ENCODE assay signal across 14 cellular contexts in genomic region chr5:67404261-67405100, GRCh38.
DNase-seq lines count a peak whose midpoint lies in the region; ATAC-seq, FAIRE-seq and TF ChIP-seq lines count a peak whose summit lies in the region.
"Had no signal": no experiment of that assay in that cellular context is flagged by ENCODE, and none has a peak within 500 bp of the region (broad histone marks: within the 10 kb centered on the region; RNA-seq: fewer than 3 reads in every experiment).

No MANE protein-coding gene starts in this region.

- TF ChIP-seq CTCF in epithelial cell of esophagus (IDR thresholded peaks at IDR 0.05; ENCODE audit: insufficient read depth, low read depth, low read length, missing control alignments): no peak

- H3K9me3 Mint-ChIP-seq in T-cell: no peaks in the 10 kb centered on the region
- H3K9me3 Mint-ChIP-seq: memory B cell had no signal

- POLR2A ChIA-PET in T-cell (lab: Charles Lee): no interaction called here

- ATAC-seq in T-cell (replicated peaks in 1 of 4): no peak
- ATAC-seq in GM18873 (IDR thresholded peaks at IDR 0.05; ENCODE audit: low FRiP score, unreplicated experiment): no peak
- ATAC-seq in HG02623 (IDR thresholded peaks at IDR 0.05; ENCODE audit: unreplicated experiment): no peak

- H3K27ac Mint-ChIP-seq in T-cell: no peak overlapping the region
- H3K27ac Mint-ChIP-seq: memory B cell had no signal

- DNase-seq in GM12892 (ENCODE audit: insufficient read length) (no peak), NCI-H748 treated with DMSO at 0.1 percent for 48 hours (lab: John Stamatoyannopoulos, UW) (peak; percentile 39), epithelial cell of esophagus (ENCODE audit: low read depth) (peak; percentile 84), pulmonary artery endothelial cell (ENCODE audit: low read depth, low spot score) (peak; percentile 41), T-cell (no peak), DMS 273 (lab: John Stamatoyannopoulos, UW; ENCODE audit: unreplicated experiment) (no peak)
- DNase-seq: NCI-H1105 treated with DMSO at 0.1 percent for 48 hours; occipital lobe; stimulated activated CD8-positive, alpha-beta memory T cell treated with anti-CD3 and anti-CD28 coated beads, Interleukin-4, amount 100 ng/mL, for 48 hours; SW 1271; upper lobe of left lung had no signal

- H3K36me3 Mint-ChIP-seq in T-cell: no peaks in the 10 kb centered on the region
- H3K36me3 Mint-ChIP-seq: memory B cell had no signal

- H3K27me3 Mint-ChIP-seq in T-cell: peaks cover 5 to 7% of the 10 kb centered on the region in 2 donors

- peak; percentile 69 for FAIRE-seq in GM12892 (lab: Jason Lieb, UNC)

- CTCF ChIA-PET in T-cell (lab: Charles Lee): no interaction called here

- TF ChIP-seq POLR2A in GM12892 (IDR thresholded peaks at IDR 0.05; ENCODE audit: low read depth, low read length): no peak

- no peak overlapping the region for H3K4me3 ChIP-seq in epithelial cell of esophagus (ENCODE audit: low read length)
- H3K4me3 ChIP-seq: upper lobe of left lung had no signal

- no peaks in the 10 kb centered on the region for H3K4me1 Mint-ChIP-seq in T-cell

- H3K4me3 Mint-ChIP-seq in T-cell: no peak overlapping the region
- H3K4me3 Mint-ChIP-seq: memory B cell had no signal

Comparison
In these comparisons a context has a peak if more than half of its experiments do, and no peak if none do; other contexts are left out.
1. DNase-seq: peak in NCI-H748 treated with DMSO at 0.1 percent for 48 hours (single experiment), epithelial cell of esophagus (single experiment) and pulmonary artery endothelial cell (single experiment); none in GM12892 (single experiment), T-cell (0 of 34) and DMS 273 (single experiment).